Comparison of ENCODE assay signal across 26 cellular contexts in genomic region chr3:129035360-129036233, GRCh38. TPM values are rescaled to one million over a fixed set of nuclear protein-coding genes. Genes with fewer than 3 reads are reported as not detected.
A peak's percentile ranks its signal among the peaks of the same experiment; 100 is the strongest.
DNase-seq lines count a peak whose midpoint lies in the region; ATAC-seq and TF ChIP-seq lines count a peak whose summit lies in the region.
"Had no signal": no experiment of that assay in that cellular context is flagged by ENCODE, and none has a peak within 500 bp of the region (broad histone marks: within the 10 kb centered on the region; RNA-seq: fewer than 3 reads in every experiment).

No MANE protein-coding gene starts in this region.

- no peak for TF ChIP-seq CTCF in nephron progenitor cell (IDR thresholded peaks at IDR 0.05)

- H3K9me3 Mint-ChIP-seq in activated CD4-positive, alpha-beta T cell treated with anti-CD3 and anti-CD28 coated beads, Interleukin-2, amount 10 ng/mL, durations not matched to agents 7 days and 5 days, result no peaks in the 10 kb centered on the region
- H3K9me3 Mint-ChIP-seq in activated CD4-positive, alpha-beta T cell treated with anti-CD3 and anti-CD28 coated beads, Interleukin-2, amount 10 ng/mL, durations not matched to agents 24 days and 14 days, result no peaks in the 10 kb centered on the region
- H3K9me3 Mint-ChIP-seq in activated T-helper 17 cell treated with anti-CD3 and anti-CD28 coated beads, Interleukin-2, amount 50 U/mL, for 72 hours, result no peaks in the 10 kb centered on the region
- no peaks in the 10 kb centered on the region for H3K9me3 Mint-ChIP-seq in nephron progenitor cell
- H3K9me3 Mint-ChIP-seq: stimulated activated naive CD8-positive, alpha-beta T cell treated with anti-CD3 and anti-CD28 coated beads, Interleukin-15, amount 100 ng/mL, for 72 hours had no signal

- ATAC-seq in activated T-helper 17 cell treated with anti-CD3 and anti-CD28 coated beads, Interleukin-2, amount 50 U/mL, for 72 hours (replicated peaks), result no peak
- ATAC-seq in GM19455 (IDR thresholded peaks at IDR 0.05; ENCODE audit: unreplicated experiment) (no peak), HG03565 (IDR thresholded peaks at IDR 0.05; ENCODE audit: unreplicated experiment) (no peak), GM21360 (IDR thresholded peaks at IDR 0.05; ENCODE audit: unreplicated experiment) (no peak)
- ATAC-seq: activated CD8-positive, alpha-beta memory T cell treated with anti-CD3 and anti-CD28 coated beads, Interleukin-2, amount 10 ng/mL, durations not matched to agents 7 days and 5 days; gastroesophageal sphincter; left cardiac atrium; stimulated activated naive CD8-positive, alpha-beta T cell treated with anti-CD3 and anti-CD28 coated beads, Interleukin-15, amount 100 ng/mL, for 72 hours had no signal

- no peak overlapping the region for H3K4me3 Mint-ChIP-seq in activated CD4-positive, alpha-beta T cell treated with anti-CD3 and anti-CD28 coated beads, Interleukin-2, amount 10 ng/mL, durations not matched to agents 7 days and 5 days
- H3K4me3 Mint-ChIP-seq in activated CD4-positive, alpha-beta T cell treated with anti-CD3 and anti-CD28 coated beads, Interleukin-2, amount 10 ng/mL, durations not matched to agents 24 days and 14 days, result no peak overlapping the region
- no peak overlapping the region for H3K4me3 Mint-ChIP-seq in activated T-helper 17 cell treated with anti-CD3 and anti-CD28 coated beads, Interleukin-2, amount 50 U/mL, for 72 hours
- no peak overlapping the region for H3K4me3 Mint-ChIP-seq in nephron progenitor cell
- H3K4me3 Mint-ChIP-seq: activated CD8-positive, alpha-beta memory T cell treated with anti-CD3 and anti-CD28 coated beads, Interleukin-2, amount 10 ng/mL, durations not matched to agents 7 days and 5 days; stimulated activated naive CD8-positive, alpha-beta T cell treated with anti-CD3 and anti-CD28 coated beads, Interleukin-15, amount 100 ng/mL, for 72 hours had no signal

- CTCF ChIA-PET in activated CD4-positive, alpha-beta T cell treated with anti-CD3 and anti-CD28 coated beads, Interleukin-2, amount 10 ng/mL, durations not matched to agents 7 days and 5 days (lab: Charles Lee), result interaction anchor here (1.3 to 5.6 kb wide), 5 partner anchors 9 to 23 kb away, joined by 3 to 26 read pairs (median 4); no protein-coding TSS in a partner anchor

- DNase-seq in activated CD4-positive, alpha-beta T cell treated with anti-CD3 and anti-CD28 coated beads, Interleukin-2, amount 10 ng/mL, durations not matched to agents 7 days and 5 days, result peak; percentile 30
- DNase-seq in activated CD4-positive, alpha-beta T cell treated with anti-CD3 and anti-CD28 coated beads, Interleukin-2, amount 10 ng/mL, durations not matched to agents 24 days and 14 days, result no peak
- DNase-seq in D341Med (ENCODE audit: low spot score) (peak; percentile 13), nephron progenitor cell (no peak)
- DNase-seq: activated CD8-positive, alpha-beta memory T cell treated with anti-CD3 and anti-CD28 coated beads, Interleukin-2, amount 10 ng/mL, durations not matched to agents 7 days and 5 days; DMS79; dorsolateral prefrontal cortex; GF-D8; left cardiac atrium; mesenchymal stem cell; MV-4-11; NCI-H146; NCI-H510A; occipital lobe; OCI-M1; stimulated activated naive CD8-positive, alpha-beta T cell treated with anti-CD3 and anti-CD28 coated beads, Interleukin-15, amount 100 ng/mL, for 72 hours; thyroid gland had no signal

- peaks cover 8% of the 10 kb centered on the region for H3K27me3 Mint-ChIP-seq in activated CD4-positive, alpha-beta T cell treated with anti-CD3 and anti-CD28 coated beads, Interleukin-2, amount 10 ng/mL, durations not matched to agents 7 days and 5 days
- H3K27me3 Mint-ChIP-seq in activated CD4-positive, alpha-beta T cell treated with anti-CD3 and anti-CD28 coated beads, Interleukin-2, amount 10 ng/mL, durations not matched to agents 24 days and 14 days, result peaks cover 17% of the 10 kb centered on the region
- no peaks in the 10 kb centered on the region for H3K27me3 Mint-ChIP-seq in activated T-helper 17 cell treated with anti-CD3 and anti-CD28 coated beads, Interleukin-2, amount 50 U/mL, for 72 hours
- peaks cover 9% of the 10 kb centered on the region for H3K27me3 Mint-ChIP-seq in nephron progenitor cell (ENCODE audit: low read depth, poor library complexity)

- H3K27ac Mint-ChIP-seq in activated CD4-positive, alpha-beta T cell treated with anti-CD3 and anti-CD28 coated beads, Interleukin-2, amount 10 ng/mL, durations not matched to agents 7 days and 5 days, result peak overlapping the region; percentile 27
- H3K27ac Mint-ChIP-seq in activated CD4-positive, alpha-beta T cell treated with anti-CD3 and anti-CD28 coated beads, Interleukin-2, amount 10 ng/mL, durations not matched to agents 24 days and 14 days, result no peak overlapping the region
- peak overlapping the region; percentile 19 for H3K27ac Mint-ChIP-seq in activated T-helper 17 cell treated with anti-CD3 and anti-CD28 coated beads, Interleukin-2, amount 50 U/mL, for 72 hours
- peak overlapping the region; percentile 43 for H3K27ac Mint-ChIP-seq in nephron progenitor cell
- H3K27ac Mint-ChIP-seq: activated CD8-positive, alpha-beta memory T cell treated with anti-CD3 and anti-CD28 coated beads, Interleukin-2, amount 10 ng/mL, durations not matched to agents 7 days and 5 days had no signal

- H3K36me3 Mint-ChIP-seq in activated CD4-positive, alpha-beta T cell treated with anti-CD3 and anti-CD28 coated beads, Interleukin-2, amount 10 ng/mL, durations not matched to agents 7 days and 5 days (ENCODE audit: low read depth), result no peaks in the 10 kb centered on the region
- no peaks in the 10 kb centered on the region for H3K36me3 Mint-ChIP-seq in activated CD4-positive, alpha-beta T cell treated with anti-CD3 and anti-CD28 coated beads, Interleukin-2, amount 10 ng/mL, durations not matched to agents 24 days and 14 days (ENCODE audit: low read depth)
- H3K36me3 Mint-ChIP-seq in activated T-helper 17 cell treated with anti-CD3 and anti-CD28 coated beads, Interleukin-2, amount 50 U/mL, for 72 hours (ENCODE audit: low read depth), result no peaks in the 10 kb centered on the region
- H3K36me3 Mint-ChIP-seq in nephron progenitor cell (ENCODE audit: low read depth), result no peaks in the 10 kb centered on the region
- H3K36me3 Mint-ChIP-seq: activated CD8-positive, alpha-beta memory T cell treated with anti-CD3 and anti-CD28 coated beads, Interleukin-2, amount 10 ng/mL, durations not matched to agents 7 days and 5 days had no signal

- H3K4me1 Mint-ChIP-seq in activated CD4-positive, alpha-beta T cell treated with anti-CD3 and anti-CD28 coated beads, Interleukin-2, amount 10 ng/mL, durations not matched to agents 7 days and 5 days, result peaks cover 17% of the 10 kb centered on the region
- peaks cover 5% of the 10 kb centered on the region for H3K4me1 Mint-ChIP-seq in activated CD4-positive, alpha-beta T cell treated with anti-CD3 and anti-CD28 coated beads, Interleukin-2, amount 10 ng/mL, durations not matched to agents 24 days and 14 days
- H3K4me1 Mint-ChIP-seq in activated T-helper 17 cell treated with anti-CD3 and anti-CD28 coated beads, Interleukin-2, amount 50 U/mL, for 72 hours, result peaks cover 5% of the 10 kb centered on the region
- H3K4me1 Mint-ChIP-seq in nephron progenitor cell, result peaks cover 32% of the 10 kb centered on the region

- intact Hi-C loops in activated CD4-positive, alpha-beta T cell treated with anti-CD3 and anti-CD28 coated beads, Interleukin-2, amount 10 ng/mL, durations not matched to agents 24 days and 14 days (cut with micrococcal nuclease), result no loop called here

- POLR2A ChIA-PET in activated CD4-positive, alpha-beta T cell treated with anti-CD3 and anti-CD28 coated beads, Interleukin-2, amount 10 ng/mL, durations not matched to agents 7 days and 5 days (lab: Charles Lee), result no interaction called here

RNA-seq across cellular contexts. Expression of gene GP9, which starts 25.0 kb away (rescaled TPM):
- total RNA-seq in activated CD4-positive, alpha-beta T cell treated with anti-CD3 and anti-CD28 coated beads, Interleukin-2, amount 10 ng/mL, durations not matched to agents 7 days and 5 days, result not detected
- total RNA-seq in activated CD4-positive, alpha-beta T cell treated with anti-CD3 and anti-CD28 coated beads, Interleukin-2, amount 10 ng/mL, durations not matched to agents 24 days and 14 days, result not detected in 2 replicates
- total RNA-seq in activated T-helper 17 cell treated with anti-CD3 and anti-CD28 coated beads, Interleukin-2, amount 50 U/mL, for 72 hours, result not detected
- total RNA-seq: A172; activated CD8-positive, alpha-beta memory T cell treated with anti-CD3 and anti-CD28 coated beads, Interleukin-2, amount 10 ng/mL, durations not matched to agents 7 days and 5 days; fibroblast of lung; gastroesophageal sphincter; hepatocyte; occipital lobe; skeletal muscle tissue; thyroid gland had no signal

RNA-seq across cellular contexts. Expression of gene EFCC1, which starts 34.5 kb away (rescaled TPM):
- total RNA-seq in activated CD4-positive, alpha-beta T cell treated with anti-CD3 and anti-CD28 coated beads, Interleukin-2, amount 10 ng/mL, durations not matched to agents 7 days and 5 days, result under 1 TPM in 1 of 2 experiments, not detected in 1; 0.07 TPM
- total RNA-seq in activated CD4-positive, alpha-beta T cell treated with anti-CD3 and anti-CD28 coated beads, Interleukin-2, amount 10 ng/mL, durations not matched to agents 24 days and 14 days, result 0.36 and 0.37 TPM in 2 replicates
- not detected for total RNA-seq in activated T-helper 17 cell treated with anti-CD3 and anti-CD28 coated beads, Interleukin-2, amount 50 U/mL, for 72 hours
- total RNA-seq: fibroblast of lung had no signal

RNA-seq across cellular contexts. Expression of gene CFAP92, which starts 41.7 kb away (rescaled TPM):
- total RNA-seq in activated CD4-positive, alpha-beta T cell treated with anti-CD3 and anti-CD28 coated beads, Interleukin-2, amount 10 ng/mL, durations not matched to agents 7 days and 5 days, result under 1 TPM in 1 of 2 experiments, not detected in 1; 0.10 TPM
- 0.17 TPM in 1 of 2 replicates, not detected in the other for total RNA-seq in activated CD4-positive, alpha-beta T cell treated with anti-CD3 and anti-CD28 coated beads, Interleukin-2, amount 10 ng/mL, durations not matched to agents 24 days and 14 days
- under 1 TPM in 1 of 2 donors, not detected in 1; 0.50 TPM for total RNA-seq in activated T-helper 17 cell treated with anti-CD3 and anti-CD28 coated beads, Interleukin-2, amount 50 U/mL, for 72 hours
- total RNA-seq: fibroblast of lung had no signal

Comparison
In these comparisons a context has a peak if more than half of its experiments do, and no peak if none do; other contexts are left out.
1. DNase-seq: peak in activated CD4-positive, alpha-beta T cell treated with anti-CD3 and anti-CD28 coated beads, Interleukin-2, amount 10 ng/mL, durations not matched to agents 7 days and 5 days (single experiment) and D341Med (single experiment); none in activated CD4-positive, alpha-beta T cell treated with anti-CD3 and anti-CD28 coated beads, Interleukin-2, amount 10 ng/mL, durations not matched to agents 24 days and 14 days (single experiment) and nephron progenitor cell (single experiment).